ENCODE assay signal across 2 cellular contexts in genomic region chr3:185779461-185779860, GRCh38.
A peak's percentile ranks its signal among the peaks of the same experiment; 100 is the strongest.
TF ChIP-seq lines count a peak whose summit lies in the region.

No MANE protein-coding gene starts in this region.

TF ChIP-seq in HEK293, 187 proteins besides CTCF, POLR2A, EP300 and RAD21:
- TF ChIP-seq GLIS1 (tag by site-specific recombination; IDR thresholded peaks at IDR 0.05) (peak; percentile 78), ZNF175 (tag by site-specific recombination; IDR thresholded peaks at IDR 0.05) (no peak)

TF ChIP-seq in HepG2, 621 proteins besides CTCF, POLR2A, EP300 and RAD21:
- TF ChIP-seq, protein P1, sequence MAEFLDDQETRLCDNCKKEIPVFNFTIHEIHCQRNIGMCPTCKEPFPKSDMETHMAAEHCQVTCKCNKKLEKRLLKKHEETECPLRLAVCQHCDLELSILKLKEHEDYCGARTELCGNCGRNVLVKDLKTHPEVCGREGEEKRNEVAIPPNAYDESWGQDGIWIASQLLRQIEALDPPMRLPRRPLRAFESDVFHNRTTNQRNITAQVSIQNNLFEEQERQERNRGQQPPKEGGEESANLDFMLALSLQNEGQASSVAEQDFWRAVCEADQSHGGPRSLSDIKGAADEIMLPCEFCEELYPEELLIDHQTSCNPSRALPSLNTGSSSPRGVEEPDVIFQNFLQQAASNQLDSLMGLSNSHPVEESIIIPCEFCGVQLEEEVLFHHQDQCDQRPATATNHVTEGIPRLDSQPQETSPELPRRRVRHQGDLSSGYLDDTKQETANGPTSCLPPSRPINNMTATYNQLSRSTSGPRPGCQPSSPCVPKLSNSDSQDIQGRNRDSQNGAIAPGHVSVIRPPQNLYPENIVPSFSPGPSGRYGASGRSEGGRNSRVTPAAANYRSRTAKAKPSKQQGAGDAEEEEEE (CRISPR knock-in tag; IDR thresholded peaks at IDR 0.05; ENCODE audit: borderline replicate concordance) = no peak
- TF ChIP-seq RFX3 (CRISPR knock-in tag; IDR thresholded peaks at IDR 0.05) (no peak), PAF1 (CRISPR knock-in tag; IDR thresholded peaks at IDR 0.05) (no peak), PCBP1 (IDR thresholded peaks at IDR 0.05; ENCODE audit: borderline replicate concordance, low read depth, low read length) (no peak), ZFP41 (CRISPR knock-in tag; IDR thresholded peaks at IDR 0.05; ENCODE audit: borderline replicate concordance) (no peak), FIP1L1 (IDR thresholded peaks at IDR 0.05; ENCODE audit: borderline replicate concordance, insufficient read depth, low read depth, low read length) (no peak), FLYWCH1 (CRISPR knock-in tag; IDR thresholded peaks at IDR 0.05) (no peak), SMARCC2 (IDR thresholded peaks at IDR 0.05) (no peak), SNAPC4 (CRISPR knock-in tag; IDR thresholded peaks at IDR 0.05) (no peak), ZNF761 (CRISPR knock-in tag; conservative IDR thresholded peaks at IDR 0.05) (no peak), DRAP1 (CRISPR knock-in tag; IDR thresholded peaks at IDR 0.05) (no peak), ZNF563 (CRISPR knock-in tag; IDR thresholded peaks at IDR 0.05) (no peak)
